In genomic region chr1:52404116-52404974, GRCh38 we compare ENCODE assay signal across 1 cellular context.
TF ChIP-seq lines count a peak whose summit lies in the region.

ORC1 (minus strand) TSS chr1:52404423; CDS start chr1:52402223, 2,200 bp downstream.
PRPF38A (plus strand) TSS chr1:52404602; CDS start chr1:52404750, 148 bp downstream.

TF ChIP-seq in HepG2, 621 proteins besides CTCF, POLR2A, EP300 and RAD21 (continued from another document):
- no peak for TF ChIP-seq ZBTB26 (CRISPR knock-in tag; IDR thresholded peaks at IDR 0.05; ENCODE audit: borderline replicate concordance)
- TF ChIP-seq MTA1 (CRISPR knock-in tag; IDR thresholded peaks at IDR 0.05; ENCODE audit: borderline replicate concordance): no peak
- no peak for TF ChIP-seq STAT5B (CRISPR knock-in tag; IDR thresholded peaks at IDR 0.05)
- peak; percentile 71 for TF ChIP-seq ZNF777 (CRISPR knock-in tag; IDR thresholded peaks at IDR 0.05)
- TF ChIP-seq THRA (CRISPR knock-in tag; IDR thresholded peaks at IDR 0.05; ENCODE audit: borderline replicate concordance): no peak
- TF ChIP-seq SMAD1 (CRISPR knock-in tag; IDR thresholded peaks at IDR 0.05; ENCODE audit: borderline replicate concordance, low read depth): no peak; the same call in 1 of the 2 replicates
- TF ChIP-seq, protein P1, sequence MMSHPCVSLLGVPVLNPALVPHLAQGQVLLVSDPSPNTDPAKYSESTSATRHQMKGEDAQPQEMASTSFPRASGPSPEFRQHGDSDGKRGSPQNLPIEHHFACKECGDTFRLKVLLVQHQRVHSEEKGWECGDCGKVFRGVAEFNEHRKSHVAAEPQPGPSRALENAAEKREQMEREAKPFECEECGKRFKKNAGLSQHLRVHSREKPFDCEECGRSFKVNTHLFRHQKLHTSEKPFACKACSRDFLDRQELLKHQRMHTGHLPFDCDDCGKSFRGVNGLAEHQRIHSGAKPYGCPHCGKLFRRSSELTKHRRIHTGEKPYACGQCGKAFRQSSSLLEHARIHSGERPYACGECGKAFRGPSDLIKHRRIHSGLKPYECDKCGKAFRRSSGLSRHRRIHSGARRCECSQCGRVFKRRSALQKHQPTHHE (CRISPR knock-in tag; IDR thresholded peaks at IDR 0.05; ENCODE audit: borderline replicate concordance): peak; percentile 69; the same call in 1 of the 2 replicates
- no peak for TF ChIP-seq MYNN (CRISPR knock-in tag; IDR thresholded peaks at IDR 0.05; ENCODE audit: low read depth)
- TF ChIP-seq NRL (CRISPR knock-in tag; IDR thresholded peaks at IDR 0.05; ENCODE audit: borderline replicate concordance): peak; percentile 44; the same call in 1 of the 2 replicates
- peak; percentile 58; the same call in 1 of the 2 replicates for TF ChIP-seq GATAD2A (CRISPR knock-in tag; IDR thresholded peaks at IDR 0.05)
- TF ChIP-seq ZNF317 (CRISPR knock-in tag; IDR thresholded peaks at IDR 0.05): peak; percentile 75
- peak; percentile 79; the same call in 1 of the 2 replicates for TF ChIP-seq PRMT3 (CRISPR knock-in tag; IDR thresholded peaks at IDR 0.05; ENCODE audit: borderline replicate concordance, low read depth)
- no peak for TF ChIP-seq PHB2 (IDR thresholded peaks at IDR 0.05; ENCODE audit: partially characterized antibody)
- peak; percentile 97 for TF ChIP-seq SP4 (CRISPR knock-in tag; IDR thresholded peaks at IDR 0.05)
- TF ChIP-seq CENPX (CRISPR knock-in tag; IDR thresholded peaks at IDR 0.05): no peak
- TF ChIP-seq, protein P2, sequence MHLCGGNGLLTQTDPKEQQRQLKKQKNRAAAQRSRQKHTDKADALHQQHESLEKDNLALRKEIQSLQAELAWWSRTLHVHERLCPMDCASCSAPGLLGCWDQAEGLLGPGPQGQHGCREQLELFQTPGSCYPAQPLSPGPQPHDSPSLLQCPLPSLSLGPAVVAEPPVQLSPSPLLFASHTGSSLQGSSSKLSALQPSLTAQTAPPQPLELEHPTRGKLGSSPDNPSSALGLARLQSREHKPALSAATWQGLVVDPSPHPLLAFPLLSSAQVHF (CRISPR knock-in tag; IDR thresholded peaks at IDR 0.05): no peak
- TF ChIP-seq ZNF292 (CRISPR knock-in tag; IDR thresholded peaks at IDR 0.05; ENCODE audit: borderline replicate concordance, low read depth): no peak
- TF ChIP-seq PLRG1 (conservative IDR thresholded peaks at IDR 0.05): no peak
- TF ChIP-seq, protein P3, sequence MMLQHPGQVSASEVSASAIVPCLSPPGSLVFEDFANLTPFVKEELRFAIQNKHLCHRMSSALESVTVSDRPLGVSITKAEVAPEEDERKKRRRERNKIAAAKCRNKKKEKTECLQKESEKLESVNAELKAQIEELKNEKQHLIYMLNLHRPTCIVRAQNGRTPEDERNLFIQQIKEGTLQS (CRISPR knock-in tag; IDR thresholded peaks at IDR 0.05): no peak
- peak; percentile 73 for TF ChIP-seq TGIF2 (CRISPR knock-in tag; IDR thresholded peaks at IDR 0.05)
- TF ChIP-seq NFYB (CRISPR knock-in tag; IDR thresholded peaks at IDR 0.05): peak; percentile 79
- peak; percentile 89 for TF ChIP-seq SPEN (CRISPR knock-in tag; IDR thresholded peaks at IDR 0.05; ENCODE audit: low read depth)
